ENCODE assay signal across 8 cellular contexts in the genomic region with DNA sequence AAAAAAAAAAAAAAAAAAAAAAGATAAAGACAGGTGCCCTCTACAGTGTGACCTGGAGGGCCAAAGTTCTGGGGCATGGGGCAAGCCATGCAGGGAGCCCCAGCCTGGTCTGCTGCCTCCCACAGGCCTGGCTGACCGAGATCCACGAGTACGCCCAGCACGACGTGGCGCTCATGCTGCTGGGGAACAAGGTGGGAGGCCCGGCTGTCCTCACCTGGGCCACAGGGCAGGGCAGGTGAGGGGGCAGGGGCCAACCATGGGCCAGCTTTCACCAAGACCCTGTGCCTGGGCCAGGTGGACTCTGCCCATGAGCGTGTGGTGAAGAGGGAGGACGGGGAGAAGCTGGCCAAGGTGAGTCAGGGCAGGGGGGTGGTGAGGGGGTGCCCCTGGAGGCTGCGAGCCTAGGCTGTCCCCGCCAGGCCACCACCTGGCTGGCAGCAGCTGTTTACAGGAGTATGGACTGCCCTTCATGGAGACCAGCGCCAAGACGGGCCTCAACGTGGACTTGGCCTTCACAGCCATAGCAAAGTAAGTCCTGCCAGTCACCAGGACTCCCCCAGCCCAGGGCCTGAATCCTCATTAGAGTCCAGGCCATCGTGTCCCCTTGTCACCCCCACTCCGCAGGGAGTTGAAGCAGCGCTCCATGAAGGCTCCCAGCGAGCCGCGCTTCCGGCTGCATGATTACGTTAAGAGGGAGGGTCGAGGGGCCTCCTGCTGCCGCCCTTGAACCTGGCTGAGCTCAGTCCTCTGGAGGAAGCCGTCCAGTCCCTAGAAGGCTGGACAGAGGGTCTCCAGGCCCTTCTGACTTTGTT. TPM values are rescaled to one million over a fixed set of nuclear protein-coding genes. Genes with fewer than 3 reads are reported as not detected.
DNase-seq lines count a peak whose midpoint lies in the region; FAIRE-seq and TF ChIP-seq lines count a peak whose summit lies in the region.

No MANE protein-coding gene starts in this region.

- H3K9me1 ChIP-seq in keratinocyte (ENCODE audit: control insufficient read depth, extremely low read depth, insufficient read depth, low read length) = peaks cover 4% of the 10 kb centered on the region

- peak overlapping the region; percentile 83 for H3K4me2 ChIP-seq in keratinocyte (ENCODE audit: control insufficient read depth, extremely low read depth, insufficient read depth, low read depth, low read length)

- H3K4me1 Mint-ChIP-seq in stimulated activated naive CD8-positive, alpha-beta T cell treated with anti-CD3 and anti-CD28 coated beads, Interleukin-15, Interleukin-2, amounts not matched to agents 100 ng/mL and 50 ng/mL, for 24 hours (ENCODE audit: low read depth) = peaks cover 59% of the 10 kb centered on the region

- H3K27ac ChIP-seq in KOPT-K1 (ENCODE audit: low read depth, low read length, poor library complexity, severe bottlenecking) (peak overlapping the region; percentile 86), keratinocyte (ENCODE audit: control insufficient read depth, insufficient read depth, low read length) (peak overlapping the region; percentile 79)

- peak overlapping the region; percentile 94 for H3K9ac ChIP-seq in keratinocyte (ENCODE audit: control insufficient read depth, extremely low read depth, insufficient read depth, low read length)

- H2AFZ ChIP-seq in keratinocyte (ENCODE audit: control insufficient read depth, low read length) = no peak overlapping the region

- CTCF ChIA-PET in HEK293T (lab: Yijun Ruan, JAX) = interaction anchor here (0.6 to 1.4 kb wide), 7 partner anchors 11 to 260 kb away, joined by 3 to 9 read pairs (median 4); a partner anchor contains a TSS

- H3K36me3 Mint-ChIP-seq in stimulated activated naive CD8-positive, alpha-beta T cell treated with anti-CD3 and anti-CD28 coated beads, Interleukin-15, Interleukin-2, amounts not matched to agents 100 ng/mL and 50 ng/mL, for 24 hours (ENCODE audit: low read depth) = peaks cover 43% of the 10 kb centered on the region

- H3K4me3 Mint-ChIP-seq in stimulated activated naive CD8-positive, alpha-beta T cell treated with anti-CD3 and anti-CD28 coated beads, Interleukin-15, Interleukin-2, amounts not matched to agents 100 ng/mL and 50 ng/mL, for 24 hours = peak overlapping the region; percentile 95

- TF ChIP-seq CTCF in keratinocyte (optimal IDR thresholded peaks at IDR 0.05 in 1 of 3, IDR thresholded peaks at IDR 0.05 in 1 of 3, conservative IDR thresholded peaks at IDR 0.05 in 1 of 3; ENCODE audit: extremely low read depth in 1 of 3, insufficient read depth in 2 of 3, low read length in 3 of 3) = peak in 1 of 3 experiments; percentile 14

- FAIRE-seq in keratinocyte (lab: Jason Lieb, UNC) = no peak
- no peak for FAIRE-seq in HTR-8/SVneo (lab: Jason Lieb, UNC)

- DNase-seq in Daoy (ENCODE audit: low read depth) = peak; percentile 56
- peak; percentile 53 for DNase-seq in activated naive CD4-positive, alpha-beta T cell treated with anti-CD3 and anti-CD28 coated beads, Interleukin-2, amount 50 U/mL, for 16 hours
- DNase-seq in keratinocyte (ENCODE audit: low read depth, low spot score) = no peak
- no peak for DNase-seq in hepatic stellate cell (ENCODE audit: low spot score)
- no peak for DNase-seq in HEK293T (ENCODE audit: extremely low spot score)
- DNase-seq in HTR-8/SVneo (ENCODE audit: insufficient read length, low spot score) = no peak

- H3K27ac Mint-ChIP-seq in stimulated activated naive CD8-positive, alpha-beta T cell treated with anti-CD3 and anti-CD28 coated beads, Interleukin-15, Interleukin-2, amounts not matched to agents 100 ng/mL and 50 ng/mL, for 24 hours = peak overlapping the region; percentile 97

- H3K36me3 ChIP-seq in KOPT-K1 (ENCODE audit: insufficient read depth, low read length) (peaks cover 41% of the 10 kb centered on the region), keratinocyte (ENCODE audit: control insufficient read depth in 2 of 2, extremely low read depth in 1 of 2, insufficient read depth in 2 of 2, low read length in 2 of 2) (peaks cover 13 to 31% of the 10 kb centered on the region in 2 experiments)

- no peaks in the 10 kb centered on the region for H3K9me3 ChIP-seq in KOPT-K1 (ENCODE audit: insufficient read depth, low read length, poor library complexity, severe bottlenecking)
- H3K9me3 ChIP-seq in keratinocyte (ENCODE audit: control insufficient read depth, low read depth, low read length) = no peaks in the 10 kb centered on the region

- peak overlapping the region; percentile 79 to 94 (median 93) for H3K4me3 ChIP-seq in keratinocyte (ENCODE audit: control insufficient read depth in 2 of 3, extremely low read depth in 1 of 3, insufficient read depth in 2 of 3, low read depth in 1 of 3, low read length in 3 of 3)

- H3K4me1 ChIP-seq in keratinocyte (ENCODE audit: control insufficient read depth, extremely low read depth, insufficient read depth, low read length) = peaks cover 52% of the 10 kb centered on the region

- no peaks in the 10 kb centered on the region for H3K9me3 Mint-ChIP-seq in stimulated activated naive CD8-positive, alpha-beta T cell treated with anti-CD3 and anti-CD28 coated beads, Interleukin-15, Interleukin-2, amounts not matched to agents 100 ng/mL and 50 ng/mL, for 24 hours

- POLR2A ChIA-PET in HEK293T (lab: Yijun Ruan, JAX) = interaction anchor here (0.7 to 2.7 kb wide), 11 partner anchors 9 to 188 kb away, joined by 3 to 16 read pairs (median 4); a partner anchor contains a TSS

- H3K27me3 Mint-ChIP-seq in stimulated activated naive CD8-positive, alpha-beta T cell treated with anti-CD3 and anti-CD28 coated beads, Interleukin-15, Interleukin-2, amounts not matched to agents 100 ng/mL and 50 ng/mL, for 24 hours = no peaks in the 10 kb centered on the region

- H3K27me3 ChIP-seq in keratinocyte (ENCODE audit: control insufficient read depth, extremely low read depth, insufficient read depth, low read length) = no peaks in the 10 kb centered on the region

- H4K20me1 ChIP-seq in keratinocyte (ENCODE audit: control insufficient read depth, extremely low read depth, insufficient read depth, low read length) = peaks cover 37% of the 10 kb centered on the region

- H3K79me2 ChIP-seq in keratinocyte (ENCODE audit: control insufficient read depth, insufficient read depth, low read length) = peaks cover 47% of the 10 kb centered on the region

- dilution Hi-C loops in keratinocyte (cut with MboI; ENCODE audit: extremely low pct_ligation_motif_present, low sequenced_read_pairs) = no loop called here

TF ChIP-seq in HEK293T, 16 proteins besides CTCF, POLR2A, EP300 and RAD21 (continues in another document):
- TF ChIP-seq ARNT (IDR thresholded peaks at IDR 0.05) (no peak), NFRKB (IDR thresholded peaks at IDR 0.05) (no peak), SP1 (IDR thresholded peaks at IDR 0.05) (no peak)

RNA-seq across cellular contexts. Expression of a gene that starts 2.7 kb away (rescaled TPM):
- 43.4 and 45.5 TPM in 2 replicates for total RNA-seq in Daoy (2014; rRNA removed; shearing (Covaris generic))
- polyA plus RNA-seq in keratinocyte = 38.4 to 52.1 TPM (median 45.9 TPM) in 3 replicates
- 28.3 TPM for polyA plus RNA-seq in keratinocyte (2011; ENCODE audit: low read depth)
- 37.3 and 68.2 TPM in 2 replicates for polyA plus RNA-seq in keratinocyte (2011; cell fraction: cytosol; rRNA removed)
- polyA plus RNA-seq in keratinocyte (2011; cell fraction: nucleus; rRNA removed) = 51.7 and 65.5 TPM in 2 replicates
- 41.9 and 72.5 TPM in 2 replicates for polyA plus RNA-seq in keratinocyte (2012; ENCODE audit: low replicate concordance)
- 54.2 to 122 TPM (median 60.8 TPM) in 3 replicates for polyA minus RNA-seq in keratinocyte
- polyA minus RNA-seq in keratinocyte (2011; cell fraction: cytosol; rRNA and poly(A)+ RNA removed) = 96.1 TPM
- polyA minus RNA-seq in keratinocyte (2011; cell fraction: nucleus; rRNA and poly(A)+ RNA removed) = 35.2 and 37.6 TPM in 2 replicates

RNA-seq across cellular contexts. Expression of a gene that starts 4.5 kb away (rescaled TPM):
- 0.11 and 0.21 TPM in 2 replicates for total RNA-seq in Daoy (2014; rRNA removed; shearing (Covaris generic))
- polyA plus RNA-seq in keratinocyte = 0.44 to 0.91 TPM (median 0.58 TPM) in 3 replicates
- not detected for polyA plus RNA-seq in keratinocyte (2011; ENCODE audit: low read depth)
- polyA plus RNA-seq in keratinocyte (2011; cell fraction: cytosol; rRNA removed) = 0.21 and 0.70 TPM in 2 replicates
- 1.0 and 2.2 TPM in 2 replicates for polyA plus RNA-seq in keratinocyte (2011; cell fraction: nucleus; rRNA removed)
- polyA plus RNA-seq in keratinocyte (2012; ENCODE audit: low replicate concordance) = 0.83 and 1.5 TPM in 2 replicates
- polyA minus RNA-seq in keratinocyte = 0.23 to 0.77 TPM in 2 of 3 replicates, not detected in the other
- polyA minus RNA-seq in keratinocyte (2011; cell fraction: cytosol; rRNA and poly(A)+ RNA removed) = not detected
- polyA minus RNA-seq in keratinocyte (2011; cell fraction: nucleus; rRNA and poly(A)+ RNA removed) = 0.74 and 1.2 TPM in 2 replicates

RNA-seq across cellular contexts. Expression of a gene that starts 17.2 kb away (rescaled TPM):
- total RNA-seq in Daoy (2014; rRNA removed; shearing (Covaris generic)) = 12.0 and 46.5 TPM in 2 replicates
- polyA plus RNA-seq in keratinocyte = 10.6 to 22.9 TPM (median 16.4 TPM) in 3 replicates
- polyA plus RNA-seq in keratinocyte (2011; ENCODE audit: low read depth) = 11.0 TPM
- 3.8 and 11.5 TPM in 2 replicates for polyA plus RNA-seq in keratinocyte (2011; cell fraction: cytosol; rRNA removed)
- polyA plus RNA-seq in keratinocyte (2011; cell fraction: nucleus; rRNA removed) = 104 and 139 TPM in 2 replicates
- 19.6 and 30.4 TPM in 2 replicates for polyA plus RNA-seq in keratinocyte (2012; ENCODE audit: low replicate concordance)
- 39.6 to 62.5 TPM (median 40.9 TPM) in 3 replicates for polyA minus RNA-seq in keratinocyte
- polyA minus RNA-seq in keratinocyte (2011; cell fraction: cytosol; rRNA and poly(A)+ RNA removed) = 57.4 TPM
- 139 and 161 TPM in 2 replicates for polyA minus RNA-seq in keratinocyte (2011; cell fraction: nucleus; rRNA and poly(A)+ RNA removed)

RNA-seq across cellular contexts. Expression of a gene that starts 43.5 kb away (rescaled TPM):
- total RNA-seq in Daoy (2014; rRNA removed; shearing (Covaris generic)) = 0.06 TPM in 1 of 2 replicates, not detected in the other
- polyA plus RNA-seq in keratinocyte = 0.01 to 0.45 TPM (median 0.04 TPM) in 3 replicates
- polyA plus RNA-seq in keratinocyte (2011; ENCODE audit: low read depth) = 0.07 TPM
- polyA plus RNA-seq in keratinocyte (2011; cell fraction: cytosol; rRNA removed) = 0.01 and 0.12 TPM in 2 replicates
- polyA plus RNA-seq in keratinocyte (2011; cell fraction: nucleus; rRNA removed) = 0.08 and 0.27 TPM in 2 replicates
- 0.02 and 0.78 TPM in 2 replicates for polyA plus RNA-seq in keratinocyte (2012; ENCODE audit: low replicate concordance)
- polyA minus RNA-seq in keratinocyte = 0.03 to 0.07 TPM in 2 of 3 replicates, not detected in the other
- not detected for polyA minus RNA-seq in keratinocyte (2011; cell fraction: cytosol; rRNA and poly(A)+ RNA removed)
- 0.11 TPM in 1 of 2 replicates, not detected in the other for polyA minus RNA-seq in keratinocyte (2011; cell fraction: nucleus; rRNA and poly(A)+ RNA removed)

RNA-seq across cellular contexts. Expression of a gene that starts 52.4 kb away (rescaled TPM):
- 12.1 and 19.3 TPM in 2 replicates for total RNA-seq in Daoy (2014; rRNA removed; shearing (Covaris generic))
- 35.7 to 68.9 TPM (median 54.7 TPM) in 3 replicates for polyA plus RNA-seq in keratinocyte
- polyA plus RNA-seq in keratinocyte (2011; ENCODE audit: low read depth) = 66.9 TPM
- 43.6 and 90.2 TPM in 2 replicates for polyA plus RNA-seq in keratinocyte (2011; cell fraction: cytosol; rRNA removed)
- 36.0 and 46.8 TPM in 2 replicates for polyA plus RNA-seq in keratinocyte (2011; cell fraction: nucleus; rRNA removed)
- 29.2 and 45.0 TPM in 2 replicates for polyA plus RNA-seq in keratinocyte (2012; ENCODE audit: low replicate concordance)
- 36.3 to 85.2 TPM (median 44.4 TPM) in 3 replicates for polyA minus RNA-seq in keratinocyte
- 59.9 TPM for polyA minus RNA-seq in keratinocyte (2011; cell fraction: cytosol; rRNA and poly(A)+ RNA removed)
- polyA minus RNA-seq in keratinocyte (2011; cell fraction: nucleus; rRNA and poly(A)+ RNA removed) = 15.7 and 17.8 TPM in 2 replicates

Comparison
In these comparisons a context has a peak if more than half of its experiments do, and no peak if none do; other contexts are left out.
1. DNase-seq: peak in Daoy (single experiment) and activated naive CD4-positive, alpha-beta T cell treated with anti-CD3 and anti-CD28 coated beads, Interleukin-2, amount 50 U/mL, for 16 hours (single experiment); none in keratinocyte (single experiment), hepatic stellate cell (single experiment), HEK293T (single experiment) and HTR-8/SVneo (single experiment).